Comparison of ENCODE assay signal across 8 cellular contexts in genomic region chr19:42217522-42218442, GRCh38. TPM values are rescaled to one million over a fixed set of nuclear protein-coding genes. Genes with fewer than 3 reads are reported as not detected.
A peak's percentile ranks its signal among the peaks of the same experiment; 100 is the strongest.
DNase-seq lines count a peak whose midpoint lies in the region; ATAC-seq and TF ChIP-seq lines count a peak whose summit lies in the region.

Gene DEDD2, minus strand, starts transcription at chr19:42217677. Its CDS starts 670 bp downstream, at chr19:42217007.

- H3K4me2 ChIP-seq in DND-41 (ENCODE audit: insufficient read depth, low read length) (peak within 1 kb of the TSS; percentile 80), fibroblast of lung (ENCODE audit: extremely low read depth, insufficient read depth, low read length) (peak within 1 kb of the TSS; percentile 99)

- H3K9ac ChIP-seq in DND-41 (ENCODE audit: low read depth, low read length) (peak within 1 kb of the TSS; percentile 70), fibroblast of lung (ENCODE audit: insufficient read depth, low read length) (peak within 1 kb of the TSS; percentile 73)

- peak; percentile 98 for DNase-seq in DND-41
- DNase-seq in GOT3 (lab: John Stamatoyannopoulos, UW), result peak; percentile 95
- peak; percentile 75 for DNase-seq in LNCaP clone FGC (ENCODE audit: low read depth)
- peak; percentile 93 for DNase-seq in RWPE1 (ENCODE audit: low spot score)
- peak; percentile 96 to 97 for DNase-seq in fibroblast of lung (ENCODE audit: low read depth in 2 of 2)
- peak; percentile 100 for DNase-seq in natural killer cell
- DNase-seq in stimulated activated naive CD4-positive, alpha-beta T cell treated with Interleukin-2 at 50 U/mL for 16 hours (lab: John Stamatoyannopoulos, UW), result peak; percentile 98

- H3K9me3 ChIP-seq in DND-41 (ENCODE audit: insufficient read depth, low read length, severe bottlenecking) (no peaks in the 10 kb centered on the region), fibroblast of lung (ENCODE audit: control insufficient read depth, insufficient read depth, low read depth, low read length) (no peaks in the 10 kb centered on the region)

- peak within 1 kb of the TSS; percentile 95 for H3K27ac Mint-ChIP-seq in activated T-helper 17 cell treated with anti-CD3 and anti-CD28 coated beads, Interleukin-2, amount 50 U/mL, for 72 hours
- H3K27ac Mint-ChIP-seq in natural killer cell, result peak within 1 kb of the TSS; percentile 98 to 100

- CTCF ChIA-PET in RWPE1 (lab: Yijun Ruan, JAX), result interaction anchor here (0.7 kb wide), 2 partner anchors 34 to 127 kb away, joined by 3 to 4 read pairs; no protein-coding TSS in a partner anchor

- H3K27ac ChIP-seq in DND-41 (ENCODE audit: low read length), result peak within 1 kb of the TSS; percentile 86
- H3K27ac ChIP-seq in RWPE1, result peak within 1 kb of the TSS; percentile 89
- peak within 1 kb of the TSS; percentile 98 for H3K27ac ChIP-seq in fibroblast of lung (ENCODE audit: insufficient read depth, low read length)

- no peaks in the 10 kb centered on the region for H3K27me3 Mint-ChIP-seq in activated T-helper 17 cell treated with anti-CD3 and anti-CD28 coated beads, Interleukin-2, amount 50 U/mL, for 72 hours
- H3K27me3 Mint-ChIP-seq in natural killer cell (ENCODE audit: low read depth in 2 of 2), result no peaks in the 10 kb centered on the region

- H3K79me2 ChIP-seq in DND-41 (ENCODE audit: insufficient read depth, low read length) (peaks cover 89% of the 10 kb centered on the region), fibroblast of lung (ENCODE audit: control insufficient read depth, insufficient read depth, low read length) (peaks cover 51% of the 10 kb centered on the region)

- POLR2A ChIA-PET in RWPE1 (lab: Yijun Ruan, JAX; ENCODE audit: low non-redundant PET), result interaction anchor here (0.5 kb wide), 1 partner anchor 14 kb away, joined by 3 read pairs; no protein-coding TSS in a partner anchor

- H3K36me3 Mint-ChIP-seq in activated T-helper 17 cell treated with anti-CD3 and anti-CD28 coated beads, Interleukin-2, amount 50 U/mL, for 72 hours (ENCODE audit: low read depth), result peaks cover 71% of the 10 kb centered on the region
- no peaks in the 10 kb centered on the region for H3K36me3 Mint-ChIP-seq in natural killer cell

- intact Hi-C loops in natural killer cell (cut with micrococcal nuclease), result loop anchor here (1.0 to 2.0 kb wide), 4 partner anchors 16 to 63 kb away; no protein-coding TSS in a partner anchor

- H3K4me1 ChIP-seq in DND-41 (ENCODE audit: insufficient read depth, low read length) (peaks cover 67% of the 10 kb centered on the region), fibroblast of lung (ENCODE audit: control insufficient read depth, extremely low read depth, insufficient read depth, low read length) (peaks cover 8% of the 10 kb centered on the region)

- H3K4me3 ChIP-seq in DND-41 (ENCODE audit: low read depth in 1 of 2, low read length in 2 of 2) (peak within 1 kb of the TSS; percentile 82 to 84), LNCaP clone FGC (ENCODE audit: low read depth, low read length) (peak within 1 kb of the TSS; percentile 72), fibroblast of lung (replicated peaks in 1 of 4; ENCODE audit: control extremely low read depth in 1 of 4, insufficient read depth in 1 of 4, low read depth in 3 of 4, low read length in 4 of 4) (peak within 1 kb of the TSS; percentile 65 to 95 (median 80))

- H2AFZ ChIP-seq in DND-41 (ENCODE audit: low read depth, low read length) (peak within 1 kb of the TSS; percentile 78), fibroblast of lung (ENCODE audit: low read length) (peak within 1 kb of the TSS; percentile 69)

- H4K20me1 ChIP-seq in DND-41 (ENCODE audit: insufficient read depth, low read length) (peaks cover 18% of the 10 kb centered on the region; the same call in 1 of the 2 replicates), fibroblast of lung (ENCODE audit: control insufficient read depth, extremely low read depth, insufficient read depth, low read length) (no peaks in the 10 kb centered on the region)

- H3K9me3 Mint-ChIP-seq in activated T-helper 17 cell treated with anti-CD3 and anti-CD28 coated beads, Interleukin-2, amount 50 U/mL, for 72 hours, result no peaks in the 10 kb centered on the region
- no peaks in the 10 kb centered on the region for H3K9me3 Mint-ChIP-seq in natural killer cell

- ATAC-seq in DND-41 (ENCODE audit: insufficient read depth, low read depth), result peak; percentile 69
- peak; percentile 80 for ATAC-seq in activated T-helper 17 cell treated with anti-CD3 and anti-CD28 coated beads, Interleukin-2, amount 50 U/mL, for 72 hours (replicated peaks)
- peak; percentile 69 to 92 (median 79) for ATAC-seq in natural killer cell

- peaks cover 47% of the 10 kb centered on the region for H3K4me1 Mint-ChIP-seq in activated T-helper 17 cell treated with anti-CD3 and anti-CD28 coated beads, Interleukin-2, amount 50 U/mL, for 72 hours
- H3K4me1 Mint-ChIP-seq in natural killer cell, result peaks cover 69 to 72% of the 10 kb centered on the region in 2 donors

- H3K27me3 ChIP-seq in DND-41 (ENCODE audit: insufficient read depth, low read length, poor library complexity), result no peaks in the 10 kb centered on the region
- H3K27me3 ChIP-seq in fibroblast of lung (ENCODE audit: control insufficient read depth, insufficient read depth, low read length), result no peaks in the 10 kb centered on the region

- peak within 1 kb of the TSS; percentile 95 for H3K4me3 Mint-ChIP-seq in activated T-helper 17 cell treated with anti-CD3 and anti-CD28 coated beads, Interleukin-2, amount 50 U/mL, for 72 hours
- H3K4me3 Mint-ChIP-seq in natural killer cell, result peak within 1 kb of the TSS; percentile 84

- peaks cover 28% of the 10 kb centered on the region for H3K36me3 ChIP-seq in DND-41 (ENCODE audit: insufficient read depth, low read length)
- peaks cover 2% of the 10 kb centered on the region for H3K36me3 ChIP-seq in fibroblast of lung (ENCODE audit: control insufficient read depth, insufficient read depth, low read length)

- TF ChIP-seq CTCF in DND-41 (IDR thresholded peaks at IDR 0.05; ENCODE audit: borderline replicate concordance, extremely low read depth, low read length, poor library complexity, severe bottlenecking) (no peak), LNCaP clone FGC (IDR thresholded peaks at IDR 0.05; ENCODE audit: control insufficient read depth, extremely low read depth, insufficient read depth) (no peak; the same call in 1 of the 2 replicates), RWPE1 (conservative IDR thresholded peaks at IDR 0.05; ENCODE audit: low read depth) (no peak), fibroblast of lung (conservative IDR thresholded peaks at IDR 0.05 in 1 of 2, IDR thresholded peaks at IDR 0.05 in 1 of 2; ENCODE audit: low read depth in 1 of 2, low read length in 2 of 2) (no peak), natural killer cell (IDR thresholded peaks at IDR 0.05) (no peak)

RNA-seq across cellular contexts. Expression of gene DEDD2, which starts in this region (rescaled TPM):
- total RNA-seq in activated T-helper 17 cell treated with anti-CD3 and anti-CD28 coated beads, Interleukin-2, amount 50 U/mL, for 72 hours, result 10 to 100 TPM; 37.4 to 45.7 TPM
- total RNA-seq in fibroblast of lung (11.3 and 17.8 TPM in 2 replicates), natural killer cell (100 to 1,000 TPM in 1 of 3 donors, 10 to 100 TPM in 2; 83.2 to 110 (median 83.7) TPM)
- 9.8 and 10.0 TPM in 2 replicates for polyA plus RNA-seq in fibroblast of lung
- 11.4 and 12.8 TPM in 2 replicates for polyA plus RNA-seq in fibroblast of lung (2012)
- polyA minus RNA-seq in fibroblast of lung (ENCODE audit: low replicate concordance), result 14.6 and 15.0 TPM in 2 replicates

Comparison
In these comparisons a context has a peak if more than half of its experiments do, and no peak if none do; other contexts are left out.
1. Peak in every context shown above with its lines: DNase-seq, ATAC-seq, H3K4me3 ChIP-seq and H3K27ac ChIP-seq.